Comparison of ENCODE assay signal across 8 cellular contexts in genomic region chr16:57349212-57350031, GRCh38. TPM values are rescaled to one million over a fixed set of nuclear protein-coding genes. Genes with fewer than 3 reads are reported as not detected.
DNase-seq lines count a peak whose midpoint lies in the region; ATAC-seq, FAIRE-seq and TF ChIP-seq lines count a peak whose summit lies in the region.

No MANE protein-coding gene starts in this region.

- no peak for FAIRE-seq in H54 (lab: Jason Lieb, UNC)

- DNase-seq in stimulated activated CD4-positive, alpha-beta T cell treated with anti-CD3 and anti-CD28 coated beads, Interleukin-1b, Interleukin-23, amount 100 ng/mL, for 48 hours: peak; percentile 21
- DNase-seq in stimulated activated CD4-positive, alpha-beta T cell treated with anti-CD3 and anti-CD28 coated beads, Interleukin-2, amount 100 ng/mL, for 48 hours: no peak
- DNase-seq in OCI-M1 (lab: John Stamatoyannopoulos, UW) (peak; percentile 42), SK-N-DZ (ENCODE audit: low spot score) (no peak), NCI-H748 treated with DMSO at 0.1 percent for 48 hours (lab: John Stamatoyannopoulos, UW) (no peak), H54 (ENCODE audit: insufficient read length, low spot score) (no peak), NCI-H446 treated with DMSO at 0.1 percent for 48 hours (lab: John Stamatoyannopoulos, UW) (no peak)

- ATAC-seq in HG02870 (IDR thresholded peaks at IDR 0.05; ENCODE audit: unreplicated experiment): peak; percentile 91

- no peak for TF ChIP-seq POLR2A in H54 (IDR thresholded peaks at IDR 0.05; ENCODE audit: low read depth, low read length)

RNA-seq across cellular contexts. Expression of gene CCL22, which starts 9.2 kb away (rescaled TPM):
- polyA plus RNA-seq in SK-N-DZ (2014; cell fraction: cytosol; rRNA removed): not detected in 2 replicates
- polyA plus RNA-seq in SK-N-DZ (2014; cell fraction: nucleus; rRNA removed): not detected in 2 replicates

RNA-seq across cellular contexts. Expression of gene CX3CL1, which starts 22.9 kb away (rescaled TPM):
- 0.61 and 1.1 TPM in 2 replicates for polyA plus RNA-seq in SK-N-DZ (2014; cell fraction: cytosol; rRNA removed)
- 0.25 and 0.38 TPM in 2 replicates for polyA plus RNA-seq in SK-N-DZ (2014; cell fraction: nucleus; rRNA removed)

RNA-seq across cellular contexts. Expression of gene CCL17, which starts 55.1 kb away (rescaled TPM):
- polyA plus RNA-seq in SK-N-DZ (2014; cell fraction: cytosol; rRNA removed): not detected in 2 replicates
- polyA plus RNA-seq in SK-N-DZ (2014; cell fraction: nucleus; rRNA removed): not detected in 2 replicates

Comparison
In these comparisons a context has a peak if more than half of its experiments do, and no peak if none do; other contexts are left out.
1. DNase-seq: peak in stimulated activated CD4-positive, alpha-beta T cell treated with anti-CD3 and anti-CD28 coated beads, Interleukin-1b, Interleukin-23, amount 100 ng/mL, for 48 hours (single experiment) and OCI-M1 (single experiment); none in stimulated activated CD4-positive, alpha-beta T cell treated with anti-CD3 and anti-CD28 coated beads, Interleukin-2, amount 100 ng/mL, for 48 hours (0 of 2), SK-N-DZ (single experiment), NCI-H748 treated with DMSO at 0.1 percent for 48 hours (single experiment), H54 (single experiment) and NCI-H446 treated with DMSO at 0.1 percent for 48 hours (single experiment).